8 cellular contexts compared by ENCODE assay signal in the genomic region with DNA sequence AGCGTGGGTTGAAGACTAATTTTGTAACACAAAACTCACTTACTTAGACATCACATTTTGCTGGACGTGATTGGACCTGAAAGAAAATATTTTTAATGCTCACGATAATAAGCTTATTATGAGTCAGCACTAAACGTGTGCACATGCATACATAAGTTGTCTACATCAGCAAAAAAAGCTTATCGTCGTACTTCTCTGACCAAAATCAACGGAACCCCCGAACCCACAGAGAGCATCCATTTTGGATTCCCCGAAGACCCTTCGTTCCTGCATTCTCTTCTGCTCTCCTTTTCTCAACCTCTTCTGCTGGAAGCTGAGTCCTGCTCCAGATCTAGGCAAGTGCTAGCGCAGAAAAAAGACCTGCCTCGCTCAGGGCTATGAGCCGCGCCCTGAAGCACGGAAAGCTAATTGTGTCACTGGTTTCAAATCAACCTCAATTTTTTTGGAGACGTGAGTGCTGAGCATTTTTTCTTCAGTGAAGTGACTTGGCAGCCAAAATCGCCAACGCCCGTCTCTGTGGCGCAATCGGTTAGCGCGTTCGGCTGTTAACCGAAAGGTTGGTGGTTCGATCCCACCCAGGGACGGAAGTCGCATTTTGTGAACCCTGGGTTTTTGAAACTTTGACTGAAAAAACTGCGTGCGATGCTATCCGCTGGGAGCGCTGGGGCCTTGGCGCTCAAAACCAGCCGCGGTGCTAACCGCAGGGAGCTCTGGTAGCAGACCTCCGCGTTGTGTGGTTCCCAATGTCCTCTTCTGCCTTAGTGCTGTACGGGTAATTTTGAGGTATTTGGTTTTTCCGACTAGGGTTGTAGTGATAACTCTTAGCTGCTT. TPM values are rescaled to one million over a fixed set of nuclear protein-coding genes. Genes with fewer than 3 reads are reported as not detected.
DNase-seq lines count a peak whose midpoint lies in the region; ATAC-seq and TF ChIP-seq lines count a peak whose summit lies in the region.
"Not testable (repeated sequence)": the region's sequence is repeated elsewhere in the genome, so short reads cannot be mapped to it uniquely, and the experiment has no call there.

No MANE protein-coding gene starts in this region.

- not testable (repeated sequence) for H4K8ac ChIP-seq in trophoblast cell (ENCODE audit: low read depth, low read length)

- H3K14ac ChIP-seq in trophoblast cell (ENCODE audit: low read length): not testable (repeated sequence)

- not testable (repeated sequence) for H3K9me3 ChIP-seq in heart right ventricle; trophoblast cell (ENCODE audit: insufficient read depth, low read depth, low read length); tibial artery

- peaks cover 0 to 15% (median 0%) of the 10 kb centered on the region in 9 donors for H3K36me3 ChIP-seq in heart right ventricle
- H3K36me3 ChIP-seq in trophoblast cell (ENCODE audit: control insufficient read depth in 1 of 2, insufficient read depth in 2 of 2, low read length in 2 of 2); tibial artery: not testable (repeated sequence)

- peak overlapping the region; percentile 92 for H3K4me3 Mint-ChIP-seq in activated naive CD8-positive, alpha-beta T cell treated with anti-CD3 and anti-CD28 coated beads, Interleukin-2, amount 50 U/mL, for 24 hours

- H2AK5ac ChIP-seq in trophoblast cell (ENCODE audit: low read length): not testable (repeated sequence)

- H3K23ac ChIP-seq in trophoblast cell (ENCODE audit: low read length): not testable (repeated sequence)

- H2BK120ac ChIP-seq in trophoblast cell (ENCODE audit: insufficient read depth, low read length, poor library complexity): not testable (repeated sequence)

- H3K27ac ChIP-seq in heart right ventricle (peak overlapping the region in 5 of 10 donors; percentile 3 to 83 (median 14)), tibial artery (peak overlapping the region; percentile 35 to 39)
- H3K27ac ChIP-seq in trophoblast cell (ENCODE audit: low read depth, low read length): not testable (repeated sequence)

- H3K4me3 ChIP-seq in GM08714 (ENCODE audit: low read length) (peak overlapping the region; percentile 64), heart right ventricle (peak overlapping the region in 9 of 10 donors; percentile 24 to 61 (median 53)), trophoblast cell (ENCODE audit: low read depth, low read length) (peak overlapping the region; percentile 66), tibial artery (peak overlapping the region; percentile 49 to 54)

- H3K4ac ChIP-seq in trophoblast cell (ENCODE audit: low read depth, low read length): not testable (repeated sequence)

- not testable (repeated sequence) for H3K27me3 Mint-ChIP-seq in activated naive CD8-positive, alpha-beta T cell treated with anti-CD3 and anti-CD28 coated beads, Interleukin-2, amount 50 U/mL, for 24 hours

- H3K9me3 Mint-ChIP-seq in activated naive CD8-positive, alpha-beta T cell treated with anti-CD3 and anti-CD28 coated beads, Interleukin-2, amount 50 U/mL, for 24 hours: not testable (repeated sequence)

- H3K9ac ChIP-seq in trophoblast cell (ENCODE audit: low read length): not testable (repeated sequence)

- H2BK5ac ChIP-seq in trophoblast cell (ENCODE audit: low read depth, low read length, poor library complexity): not testable (repeated sequence)

- H3K79me1 ChIP-seq in trophoblast cell (ENCODE audit: low read length): not testable (repeated sequence)

- H3K36me3 Mint-ChIP-seq in activated naive CD8-positive, alpha-beta T cell treated with anti-CD3 and anti-CD28 coated beads, Interleukin-2, amount 50 U/mL, for 24 hours (ENCODE audit: low read depth): not testable (repeated sequence)

- peak; percentile 48 for ATAC-seq in HG02610 (IDR thresholded peaks at IDR 0.05; ENCODE audit: unreplicated experiment)
- ATAC-seq in activated naive CD8-positive, alpha-beta T cell treated with anti-CD3 and anti-CD28 coated beads, Interleukin-2, amount 50 U/mL, for 24 hours: peak; percentile 83
- peak; percentile 49 to 84 (median 70) for ATAC-seq in heart right ventricle

- H2BK12ac ChIP-seq in trophoblast cell (ENCODE audit: low read length): not testable (repeated sequence)

- not testable (repeated sequence) for H3K79me2 ChIP-seq in trophoblast cell (ENCODE audit: control insufficient read depth, insufficient read depth, low read length, poor library complexity)

- H3K18ac ChIP-seq in trophoblast cell (ENCODE audit: low read length): not testable (repeated sequence)

- H4K91ac ChIP-seq in trophoblast cell (ENCODE audit: low read depth, low read length): not testable (repeated sequence)

- H3K27ac Mint-ChIP-seq in activated naive CD8-positive, alpha-beta T cell treated with anti-CD3 and anti-CD28 coated beads, Interleukin-2, amount 50 U/mL, for 24 hours: peak overlapping the region; percentile 94

- peak overlapping the region; percentile 70 for H3K4me2 ChIP-seq in trophoblast cell (ENCODE audit: low read length)

- H4K12ac ChIP-seq in trophoblast cell (ENCODE audit: low read depth, low read length): not testable (repeated sequence)

- not testable (repeated sequence) for H3K27me3 ChIP-seq in heart right ventricle; trophoblast cell (ENCODE audit: insufficient read depth, low read length); tibial artery

- peaks cover 0 to 48% (median 5%) of the 10 kb centered on the region in 9 donors for H3K4me1 ChIP-seq in heart right ventricle
- not testable (repeated sequence) for H3K4me1 ChIP-seq in trophoblast cell (ENCODE audit: control insufficient read depth in 1 of 2, insufficient read depth in 2 of 2, low read length in 2 of 2); tibial artery

- DNase-seq in NAMALWA (ENCODE audit: low spot score) (peak; percentile 86), T follicular helper cell (ENCODE audit: low read depth) (peak; percentile 77), heart right ventricle (peak; percentile 71 to 82), trophoblast cell (peak; percentile 60 to 80), tibial artery (peak; percentile 68 to 83)
- DNase-seq in activated naive CD8-positive, alpha-beta T cell treated with anti-CD3 and anti-CD28 coated beads, Interleukin-2, amount 50 U/mL, for 24 hours: peak; percentile 97

- TF ChIP-seq CTCF in heart right ventricle (IDR thresholded peaks at IDR 0.05); tibial artery (IDR thresholded peaks at IDR 0.05): not testable (repeated sequence)

- H2AFZ ChIP-seq in trophoblast cell (ENCODE audit: insufficient read depth, low read length, poor library complexity): peak overlapping the region; percentile 70

- WGBS in heart right ventricle, 2 donors: 2 to 4% methylated on average over 40 of the region's 40 CpGs
- no CpG with 5 or more reads among the region's 40 CpGs for WGBS in trophoblast cell (ENCODE audit: extremely low coverage, insufficient coverage, insufficient read length)

- intact Hi-C loops in heart right ventricle (cut with DNase I); tibial artery (cut with DNase I; ENCODE audit: low total_unique reads): not testable (repeated sequence)

- H3K4me1 Mint-ChIP-seq in activated naive CD8-positive, alpha-beta T cell treated with anti-CD3 and anti-CD28 coated beads, Interleukin-2, amount 50 U/mL, for 24 hours: peaks cover 50% of the 10 kb centered on the region

RNA-seq across cellular contexts. Expression of a gene that starts 9.7 kb away (rescaled TPM):
- total RNA-seq in heart right ventricle: 100 to 1,000 TPM in 1 of 10 donors, 10 to 100 TPM in 3, 1 to 10 TPM in 6; 1.9 to 120 (median 6.2) TPM
- polyA plus RNA-seq in heart right ventricle: 10 to 100 TPM in 1 of 2 donors, 1 to 10 TPM in 1; 5.6 to 10.7 TPM
- polyA plus RNA-seq in trophoblast cell (2013): 0.01 and 0.04 TPM in 2 replicates

RNA-seq across cellular contexts. Expression of a gene that starts 15.6 kb away (rescaled TPM):
- total RNA-seq in heart right ventricle: 1 to 10 TPM in 4 of 10 donors, under 1 TPM in 6; 0.13 to 5.6 (median 0.58) TPM
- 1 to 10 TPM in 1 of 2 donors, under 1 TPM in 1; 0.73 to 1.7 TPM for polyA plus RNA-seq in heart right ventricle
- polyA plus RNA-seq in trophoblast cell (2013): 2.1 and 2.6 TPM in 2 replicates

RNA-seq across cellular contexts. Expression of a gene that starts 34.7 kb away (rescaled TPM):
- 10 to 100 TPM in 5 of 10 donors, 1 to 10 TPM in 5; 4.2 to 66.0 (median 9.9) TPM for total RNA-seq in heart right ventricle
- 10 to 100 TPM; 11.3 to 16.4 TPM for polyA plus RNA-seq in heart right ventricle
- polyA plus RNA-seq in trophoblast cell (2013): 0.01 and 0.07 TPM in 2 replicates
